In the genomic region with DNA sequence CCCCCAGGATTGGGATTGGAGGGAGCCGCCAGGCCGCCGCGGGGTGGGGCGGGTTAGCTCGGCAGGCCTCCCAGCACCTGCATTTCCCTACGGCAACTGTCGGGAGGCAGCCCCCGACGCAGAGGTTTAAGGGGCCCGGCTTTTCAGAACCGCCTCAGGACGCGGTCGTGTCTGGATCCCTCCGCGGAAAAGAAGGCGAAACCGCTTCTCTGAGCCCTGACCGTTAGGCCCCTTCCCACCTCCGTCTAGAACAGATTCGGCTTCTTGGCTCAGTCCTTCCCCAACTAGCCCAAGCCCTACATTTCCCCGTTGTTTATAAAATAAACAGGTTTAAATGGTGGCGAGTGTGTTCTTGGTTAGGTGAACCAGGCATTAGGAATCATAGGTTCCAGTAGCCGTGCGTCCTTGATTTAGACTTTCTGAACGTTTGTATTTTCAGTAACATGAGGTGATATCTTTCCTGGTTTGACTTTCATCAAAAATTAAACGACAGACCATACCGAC, we compare ENCODE assay signal across 8 cellular contexts. TPM values are rescaled to one million over a fixed set of nuclear protein-coding genes. Genes with fewer than 3 reads are reported as not detected.
DNase-seq lines count a peak whose midpoint lies in the region; ATAC-seq and TF ChIP-seq lines count a peak whose summit lies in the region.

No MANE protein-coding gene starts in this region.

- no peak for TF ChIP-seq EP300 in stomach (IDR thresholded peaks at IDR 0.05)

- ATAC-seq in GM18517 (IDR thresholded peaks at IDR 0.05; ENCODE audit: unreplicated experiment), result no peak
- ATAC-seq in HG03521 (IDR thresholded peaks at IDR 0.05; ENCODE audit: unreplicated experiment), result no peak

- H3K27me3 ChIP-seq in ascending aorta (no peaks in the 10 kb centered on the region), stomach (no peaks in the 10 kb centered on the region)

- H3K27ac Mint-ChIP-seq in activated T-cell treated with anti-CD3 and anti-CD28 coated beads, Interleukin-2, amount 50 U/mL, for 24 hours, result peak overlapping the region; percentile 100
- peak overlapping the region; percentile 96 to 100 (median 98) for H3K27ac Mint-ChIP-seq in immature natural killer cell

- peak overlapping the region; percentile 83 to 88 for H3K4me3 ChIP-seq in ascending aorta
- peak overlapping the region; percentile 73 to 99 (median 96) for H3K4me3 ChIP-seq in stomach

- no peak for TF ChIP-seq CTCF in ascending aorta (IDR thresholded peaks at IDR 0.05)
- TF ChIP-seq CTCF in stomach (IDR thresholded peaks at IDR 0.05), result peak in 1 of 7 experiments; percentile 3

- no peak for DNase-seq in activated T-cell treated with anti-CD3 and anti-CD28 coated beads, Interleukin-2, amount 50 U/mL, for 24 hours
- no peak for DNase-seq in activated T-cell treated with anti-CD3 and anti-CD28 coated beads for 4 hours
- DNase-seq in MV-4-11 (lab: John Stamatoyannopoulos, UW), result peak; percentile 60
- no peak for DNase-seq in ascending aorta (ENCODE audit: low spot score in 2 of 2)
- no peak for DNase-seq in immature natural killer cell
- no peak for DNase-seq in stomach

- intact Hi-C loops in ascending aorta (cut with DNase I) (loop anchor here (2.0 to 5.0 kb wide), 3 partner anchors 129 to 1770 kb away; a partner anchor contains a TSS), stomach (cut with DNase I; ENCODE audit: low total_unique reads) (no loop called here)

- WGBS in stomach, 5 donors, result 0 to 1% (median 0%) methylated on average over 21 to 29 of the region's 29 CpGs

- peaks cover 2% of the 10 kb centered on the region for H3K27me3 Mint-ChIP-seq in activated T-cell treated with anti-CD3 and anti-CD28 coated beads, Interleukin-2, amount 50 U/mL, for 24 hours
- H3K27me3 Mint-ChIP-seq in immature natural killer cell (ENCODE audit: low read depth in 3 of 3), result peaks cover 23 to 37% (median 29%) of the 10 kb centered on the region in 3 donors

- H3K36me3 Mint-ChIP-seq in activated T-cell treated with anti-CD3 and anti-CD28 coated beads, Interleukin-2, amount 50 U/mL, for 24 hours (ENCODE audit: low read depth), result peaks cover 65% of the 10 kb centered on the region
- peaks cover 32 to 42% (median 36%) of the 10 kb centered on the region in 3 donors for H3K36me3 Mint-ChIP-seq in immature natural killer cell

- no peaks in the 10 kb centered on the region for H3K9me3 Mint-ChIP-seq in activated T-cell treated with anti-CD3 and anti-CD28 coated beads, Interleukin-2, amount 50 U/mL, for 24 hours
- no peaks in the 10 kb centered on the region for H3K9me3 Mint-ChIP-seq in immature natural killer cell

- H3K4me1 ChIP-seq in ascending aorta (peaks cover 6 to 37% of the 10 kb centered on the region in 2 donors), stomach (peaks cover 41 to 67% (median 50%) of the 10 kb centered on the region in 4 donors)

- peaks cover 41% of the 10 kb centered on the region for H3K4me1 Mint-ChIP-seq in activated T-cell treated with anti-CD3 and anti-CD28 coated beads, Interleukin-2, amount 50 U/mL, for 24 hours (ENCODE audit: low read depth)
- H3K4me1 Mint-ChIP-seq in immature natural killer cell, result peaks cover 63 to 64% of the 10 kb centered on the region in 2 donors

- peak overlapping the region; percentile 98 to 100 for H3K27ac ChIP-seq in ascending aorta
- H3K27ac ChIP-seq in stomach, result peak overlapping the region; percentile 97 to 100 (median 100)

- H3K36me3 ChIP-seq in ascending aorta, result peaks cover 28 to 33% of the 10 kb centered on the region in 2 donors
- H3K36me3 ChIP-seq in stomach, result peaks cover 28 to 33% (median 32%) of the 10 kb centered on the region in 4 donors

- no peaks in the 10 kb centered on the region for H3K9me3 ChIP-seq in ascending aorta
- no peaks in the 10 kb centered on the region for H3K9me3 ChIP-seq in stomach

- no peak for TF ChIP-seq POLR2A in stomach (IDR thresholded peaks at IDR 0.05)

- H3K4me3 Mint-ChIP-seq in activated T-cell treated with anti-CD3 and anti-CD28 coated beads, Interleukin-2, amount 50 U/mL, for 24 hours, result peak overlapping the region; percentile 100
- H3K4me3 Mint-ChIP-seq in immature natural killer cell, result peak overlapping the region; percentile 88 to 100 (median 99)

RNA-seq across cellular contexts. Expression of a gene that starts 1.0 kb away (rescaled TPM):
- total RNA-seq in ascending aorta (619 TPM), stomach (1,000 to 10,000 TPM in 1 of 5 donors, 100 to 1,000 TPM in 4; 380 to 1,244 (median 728) TPM)
- polyA plus RNA-seq in immature natural killer cell (1,000 to 10,000 TPM in 1 of 3 donors, 100 to 1,000 TPM in 2; 797 to 1,150 (median 908) TPM), stomach (100 to 1,000 TPM; 187 to 666 (median 428) TPM)
